ENCODE assay signal across 16 cellular contexts in genomic region chr1:203570805-203571204, GRCh38.
"Had no signal": no experiment of that assay in that cellular context is flagged by ENCODE, and none has a peak within 500 bp of the region (broad histone marks: within the 10 kb centered on the region; RNA-seq: fewer than 3 reads in every experiment).

No MANE protein-coding gene starts in this region.

- H3K27ac ChIP-seq: adrenal gland, body of pancreas, colonic mucosa, left lung, neutrophil, tibial nerve had no signal

- H3K4me3 Mint-ChIP-seq: activated CD4-positive, alpha-beta memory T cell treated with anti-CD3 and anti-CD28 coated beads for 36 hours; activated CD4-positive, alpha-beta T cell treated with anti-CD3 and anti-CD28 coated beads for 36 hours; activated CD8-positive, alpha-beta memory T cell treated with anti-CD3 and anti-CD28 coated beads, Interleukin-2, amount 10 ng/mL, durations not matched to agents 7 days and 5 days; naive thymus-derived CD4-positive, alpha-beta T cell; stimulated activated naive B cell treated with anti-CD40 and anti-IgM and Interleukin-4, amounts not matched to agents 10 μg/mL and 1 μg/mL and 100 μg/mL, for 72 hours had no signal

- DNase-seq: activated CD4-positive, alpha-beta memory T cell treated with anti-CD3 and anti-CD28 coated beads for 36 hours; activated CD4-positive, alpha-beta T cell treated with anti-CD3 and anti-CD28 coated beads for 36 hours; activated CD8-positive, alpha-beta memory T cell treated with anti-CD3 and anti-CD28 coated beads, Interleukin-2, amount 10 ng/mL, durations not matched to agents 7 days and 5 days; activated naive CD4-positive, alpha-beta T cell treated with anti-CD3 and anti-CD28 coated beads, Interleukin-2, amount 50 U/mL, for 16 hours; activated T-cell treated with anti-CD3 and anti-CD28 coated beads, Interleukin-2, amount 50 U/mL, for 1 hour; adrenal gland; body of pancreas; colonic mucosa; left lung; naive thymus-derived CD4-positive, alpha-beta T cell; retina; stimulated activated CD4-positive, alpha-beta T cell treated with anti-CD3 and anti-CD28 coated beads, Interleukin-4, amount 100 ng/mL, for 1 hour; stimulated activated naive B cell treated with anti-CD40 and anti-IgM and Interleukin-4, amounts not matched to agents 10 μg/mL and 1 μg/mL and 100 μg/mL, for 72 hours had no signal

- H3K27me3 Mint-ChIP-seq: activated CD4-positive, alpha-beta T cell treated with anti-CD3 and anti-CD28 coated beads for 36 hours had no signal

- ATAC-seq: activated CD4-positive, alpha-beta T cell treated with anti-CD3 and anti-CD28 coated beads for 36 hours; activated CD8-positive, alpha-beta memory T cell treated with anti-CD3 and anti-CD28 coated beads, Interleukin-2, amount 10 ng/mL, durations not matched to agents 7 days and 5 days; body of pancreas; esophagus mucosa; left lung; naive thymus-derived CD4-positive, alpha-beta T cell; stimulated activated naive B cell treated with anti-CD40 and anti-IgM and Interleukin-4, amounts not matched to agents 10 μg/mL and 1 μg/mL and 100 μg/mL, for 72 hours had no signal

- H3K27ac Mint-ChIP-seq: activated CD4-positive, alpha-beta memory T cell treated with anti-CD3 and anti-CD28 coated beads for 36 hours; activated CD4-positive, alpha-beta T cell treated with anti-CD3 and anti-CD28 coated beads for 36 hours; activated CD8-positive, alpha-beta memory T cell treated with anti-CD3 and anti-CD28 coated beads, Interleukin-2, amount 10 ng/mL, durations not matched to agents 7 days and 5 days; naive thymus-derived CD4-positive, alpha-beta T cell; stimulated activated naive B cell treated with anti-CD40 and anti-IgM and Interleukin-4, amounts not matched to agents 10 μg/mL and 1 μg/mL and 100 μg/mL, for 72 hours had no signal

- H3K36me3 Mint-ChIP-seq: activated CD4-positive, alpha-beta memory T cell treated with anti-CD3 and anti-CD28 coated beads for 36 hours; activated CD8-positive, alpha-beta memory T cell treated with anti-CD3 and anti-CD28 coated beads, Interleukin-2, amount 10 ng/mL, durations not matched to agents 7 days and 5 days; naive thymus-derived CD4-positive, alpha-beta T cell; stimulated activated naive B cell treated with anti-CD40 and anti-IgM and Interleukin-4, amounts not matched to agents 10 μg/mL and 1 μg/mL and 100 μg/mL, for 72 hours had no signal

- H3K27me3 ChIP-seq: adrenal gland, body of pancreas, colonic mucosa, left lung, neutrophil, tibial nerve had no signal

- H3K4me1 ChIP-seq: adrenal gland, body of pancreas, colonic mucosa, left lung had no signal

- H3K9me3 Mint-ChIP-seq: activated CD4-positive, alpha-beta memory T cell treated with anti-CD3 and anti-CD28 coated beads for 36 hours; stimulated activated naive B cell treated with anti-CD40 and anti-IgM and Interleukin-4, amounts not matched to agents 10 μg/mL and 1 μg/mL and 100 μg/mL, for 72 hours had no signal

- H3K4me3 ChIP-seq: adrenal gland, body of pancreas, colonic mucosa, left lung, tibial nerve had no signal

- H3K9me3 ChIP-seq: adrenal gland, body of pancreas, colonic mucosa, left lung, neutrophil, tibial nerve had no signal

- H3K36me3 ChIP-seq: adrenal gland, colonic mucosa, left lung, neutrophil, tibial nerve had no signal

- H3K4me1 Mint-ChIP-seq: activated CD4-positive, alpha-beta T cell treated with anti-CD3 and anti-CD28 coated beads for 36 hours; activated CD8-positive, alpha-beta memory T cell treated with anti-CD3 and anti-CD28 coated beads, Interleukin-2, amount 10 ng/mL, durations not matched to agents 7 days and 5 days; naive thymus-derived CD4-positive, alpha-beta T cell; stimulated activated naive B cell treated with anti-CD40 and anti-IgM and Interleukin-4, amounts not matched to agents 10 μg/mL and 1 μg/mL and 100 μg/mL, for 72 hours had no signal
